Comparison of ENCODE assay signal across 8 cellular contexts in the genomic region with DNA sequence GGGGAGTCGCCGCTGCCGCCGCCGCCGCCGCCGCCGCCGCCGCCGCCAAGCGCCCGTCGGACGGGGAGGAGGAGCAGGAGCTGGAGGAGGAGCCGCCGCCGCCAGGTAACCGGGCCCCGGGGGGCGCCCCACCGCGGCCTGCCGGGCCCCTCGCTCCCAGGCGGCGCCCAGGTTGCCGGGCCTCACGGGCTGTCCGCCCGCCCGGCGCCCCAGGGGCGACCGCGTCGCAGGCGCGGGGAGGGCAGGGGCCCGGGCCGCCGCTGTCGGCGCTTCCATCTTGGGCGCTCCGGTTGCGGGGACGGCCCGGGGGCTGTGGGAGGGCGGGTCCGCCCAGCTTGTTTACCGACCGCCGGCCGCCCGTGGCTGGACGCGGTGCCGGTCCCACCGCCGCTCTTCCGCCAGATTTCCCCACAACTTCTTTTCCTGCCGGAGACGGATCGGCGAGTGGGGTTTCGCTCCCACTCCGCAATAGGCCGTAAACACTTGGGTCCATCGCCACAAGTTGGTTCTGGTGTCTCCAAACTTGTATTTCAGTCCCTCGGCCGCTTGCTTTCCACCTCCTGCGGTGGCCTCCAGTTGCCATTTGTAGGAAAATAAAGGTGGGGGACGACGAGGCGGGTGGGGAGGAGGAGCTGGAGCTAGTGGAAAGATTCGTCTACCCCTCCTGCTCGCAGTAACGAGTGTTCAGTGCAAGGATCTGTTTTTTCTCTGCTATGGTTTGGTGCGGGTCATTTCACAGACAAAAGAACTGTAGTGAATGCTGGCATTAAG. TPM values are rescaled to one million over a fixed set of nuclear protein-coding genes. Genes with fewer than 3 reads are reported as not detected.
DNase-seq lines count a peak whose midpoint lies in the region; ATAC-seq and TF ChIP-seq lines count a peak whose summit lies in the region.

No MANE protein-coding gene starts in this region.

- H3K9me3 ChIP-seq in neural progenitor cell (ENCODE audit: low read depth) (no peaks in the 10 kb centered on the region), transverse colon (no peaks in the 10 kb centered on the region)

- TF ChIP-seq EP300 in transverse colon (IDR thresholded peaks at IDR 0.05; ENCODE audit: low read depth), result no peak

- H3K27me3 ChIP-seq in neural progenitor cell, result no peaks in the 10 kb centered on the region
- H3K27me3 ChIP-seq in transverse colon, result no peaks in the 10 kb centered on the region

- H3K36me3 ChIP-seq in neural progenitor cell (no peaks in the 10 kb centered on the region), transverse colon (no peaks in the 10 kb centered on the region)

- ATAC-seq in HG02840 (IDR thresholded peaks at IDR 0.05; ENCODE audit: low FRiP score, unreplicated experiment), result peak; percentile 24

- H3K4me3 ChIP-seq in fibroblast of the aortic adventitia (ENCODE audit: low read depth, low read length) (peak overlapping the region; percentile 88), neural progenitor cell (peak overlapping the region; percentile 88), transverse colon (peak overlapping the region; percentile 58 to 99 (median 92))

- peaks cover 10% of the 10 kb centered on the region for H3K27me3 Mint-ChIP-seq in neural progenitor cell (ENCODE audit: insufficient read depth, low read depth)

- H3K79me2 ChIP-seq in neural progenitor cell (ENCODE audit: low read depth), result peaks cover 62% of the 10 kb centered on the region

- H3K27ac Mint-ChIP-seq in neural progenitor cell, result peak overlapping the region; percentile 99

- H3K9me3 Mint-ChIP-seq in neural progenitor cell, result no peaks in the 10 kb centered on the region

- WGBS in transverse colon (ENCODE audit: low coverage in 1 of 2), 2 donors, result 0% methylated on average over 63 of the region's 81 CpGs; no CpG with 5 or more reads in 1 of the 2 donors

- peak overlapping the region; percentile 78 for H3K4me2 ChIP-seq in neural progenitor cell

- H4K20me1 ChIP-seq in neural progenitor cell (ENCODE audit: low read depth), result peaks cover 33% of the 10 kb centered on the region

- DNase-seq in NCI-H82 (lab: John Stamatoyannopoulos, UW), result peak; percentile 24
- no peak for DNase-seq in NCI-H82 treated with DMSO at 0.1 percent for 48 hours (lab: John Stamatoyannopoulos, UW; ENCODE audit: unreplicated experiment)
- peak; percentile 38 for DNase-seq in NCI-H748 (lab: John Stamatoyannopoulos, UW; ENCODE audit: unreplicated experiment)
- peak; percentile 2 to 18 for DNase-seq in activated T-helper 1 cell treated with anti-CD3 and anti-CD28 coated beads, Interleukin-2, amount 50 U/mL, for 16 hours (ENCODE audit: low read depth in 1 of 2, low spot score in 1 of 2)
- DNase-seq in fibroblast of the aortic adventitia (ENCODE audit: low read depth), result peak; percentile 50
- DNase-seq in neural progenitor cell (ENCODE audit: low spot score), result peak; percentile 54
- DNase-seq in transverse colon, result peak; percentile 45

- H3K4me1 Mint-ChIP-seq in neural progenitor cell, result peaks cover 28% of the 10 kb centered on the region

- peaks cover 3% of the 10 kb centered on the region for H3K36me3 Mint-ChIP-seq in neural progenitor cell

- peak overlapping the region; percentile 99 for H3K4me3 Mint-ChIP-seq in neural progenitor cell

- no peak for TF ChIP-seq CTCF in fibroblast of the aortic adventitia (IDR thresholded peaks at IDR 0.05; ENCODE audit: insufficient read depth, low read length)
- no peak for TF ChIP-seq CTCF in neural progenitor cell (IDR thresholded peaks at IDR 0.05)
- no peak for TF ChIP-seq CTCF in transverse colon (IDR thresholded peaks at IDR 0.05)

- H3K27ac ChIP-seq in neural progenitor cell, result peak overlapping the region; percentile 84
- peak overlapping the region; percentile 98 to 100 (median 99) for H3K27ac ChIP-seq in transverse colon

- peak; percentile 56 for TF ChIP-seq POLR2A in transverse colon (IDR thresholded peaks at IDR 0.05)

- in situ Hi-C loops in transverse colon (cut with MboI; ENCODE audit: low pct_ligation_motif_present in 1 of 4, low pct_unique_long_range_greater_than_20kb in 1 of 4, low sequenced_read_pairs in 3 of 4), result no loop called here

- H3F3A ChIP-seq in neural progenitor cell (ENCODE audit: low read depth), result peaks cover 13% of the 10 kb centered on the region

- peak overlapping the region; percentile 27 for H3K9ac ChIP-seq in neural progenitor cell

- H2AFZ ChIP-seq in neural progenitor cell (replicated peaks), result peak overlapping the region; percentile 35

- intact Hi-C loops in transverse colon (cut with DNase I; ENCODE audit: low total_unique reads), result loop anchor here (10.0 kb wide), 1 partner anchor 137 kb away; no protein-coding TSS in a partner anchor

- H3K4me1 ChIP-seq in neural progenitor cell (peaks cover 6% of the 10 kb centered on the region), transverse colon (peaks cover 4 to 41% (median 18%) of the 10 kb centered on the region in 4 donors)

RNA-seq across cellular contexts. Expression of a gene that starts 24.6 kb away (rescaled TPM):
- 19.6 and 22.3 TPM in 2 replicates for total RNA-seq in fibroblast of the aortic adventitia (ENCODE audit: low replicate concordance)
- 16.8 and 21.8 TPM in 2 replicates for total RNA-seq in neural progenitor cell (ENCODE audit: low replicate concordance)
- total RNA-seq in transverse colon, result 10 to 100 TPM in 3 of 4 donors, 1 to 10 TPM in 1; 8.4 to 24.0 (median 16.8) TPM
